In the genomic region with DNA sequence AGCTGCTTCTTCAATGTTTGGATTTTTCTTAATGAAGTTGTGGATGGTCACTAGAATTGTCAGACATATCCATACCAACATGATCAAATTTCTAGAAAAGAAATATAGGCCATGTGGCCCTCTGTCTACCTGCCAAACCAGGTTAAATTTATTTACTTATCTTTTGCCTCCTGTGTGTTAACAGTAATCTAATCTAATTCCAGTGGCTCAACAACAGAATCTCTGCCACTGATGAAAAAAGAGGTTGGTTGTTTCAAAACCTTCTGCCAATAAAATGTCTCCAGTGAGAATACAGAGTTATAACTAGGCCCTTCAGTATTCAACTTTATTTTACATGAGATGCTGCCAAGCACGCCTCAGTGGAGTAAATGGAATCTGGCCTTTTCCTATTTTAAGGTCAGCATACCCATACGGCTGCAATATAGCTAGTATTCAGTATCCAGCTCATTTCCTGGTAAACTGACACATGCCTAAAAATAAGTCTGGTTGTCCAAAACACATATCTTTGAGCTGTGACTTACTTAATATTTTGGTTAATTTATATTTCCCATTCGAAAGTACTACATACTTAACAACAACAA, we compare ENCODE assay signal across 1 cellular context.
A peak's percentile ranks its signal among the peaks of the same experiment; 100 is the strongest.
TF ChIP-seq lines count a peak whose summit lies in the region.

No MANE protein-coding gene starts in this region.

TF ChIP-seq in endothelial cell of umbilical vein, 7 proteins besides CTCF, POLR2A, EP300 and RAD21 (continued from another document):
- TF ChIP-seq FOS (IDR thresholded peaks at IDR 0.05; ENCODE audit: borderline replicate concordance, insufficient read depth, low read length) (peak; percentile 19), EZH2 (IDR thresholded peaks at IDR 0.05; ENCODE audit: borderline replicate concordance, low read depth, low read length, severe bottlenecking) (no peak), GATA2 (IDR thresholded peaks at IDR 0.05; ENCODE audit: insufficient read depth, insufficient read length, low read depth, low read length) (no peak), MYC (IDR thresholded peaks at IDR 0.05; ENCODE audit: low read depth, low read length) (no peak)
